ENCODE assay signal across 28 cellular contexts in the genomic region with DNA sequence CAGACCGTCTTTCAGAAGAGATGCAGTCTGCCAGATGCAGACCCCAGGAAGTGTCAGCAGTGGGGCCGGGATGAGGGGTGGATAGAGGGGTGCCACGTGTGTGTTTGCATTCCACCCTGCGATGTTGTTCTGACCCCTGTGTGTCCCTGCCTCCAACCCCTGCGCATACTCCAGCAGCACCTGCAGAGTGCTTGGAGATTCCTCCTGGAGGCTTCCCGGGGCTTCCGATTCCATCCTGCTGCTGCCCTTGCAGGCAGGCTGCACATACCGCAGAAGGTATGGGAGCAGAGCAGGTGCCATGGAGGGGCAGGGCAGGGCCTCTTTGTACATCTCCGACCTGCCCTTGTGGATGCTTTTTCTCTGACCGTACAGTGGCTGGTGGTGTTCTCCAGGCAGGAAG.
"Had no signal": no experiment of that assay in that cellular context is flagged by ENCODE, and none has a peak within 500 bp of the region (broad histone marks: within the 10 kb centered on the region; RNA-seq: fewer than 3 reads in every experiment).

No MANE protein-coding gene starts in this region.

- H3K27ac ChIP-seq: coronary artery, neutrophil, parathyroid adenoma, right lobe of liver, stomach, thyroid gland, vagina had no signal

- DNase-seq: effector memory CD4-positive, alpha-beta T cell; erythroblast; hypothalamus; immature natural killer cell; islet precursor cell; kidney glomerular epithelial cell; left colon; mucosa of descending colon; naive B cell; right lobe of liver; stimulated activated CD4-positive, alpha-beta T cell treated with anti-CD3 and anti-CD28 coated beads, Interleukin-12 subunit alpha, Interleukin-12 subunit beta, amount 100 ng/mL, for 4 hours; stimulated activated CD4-positive, alpha-beta T cell treated with anti-CD3 and anti-CD28 coated beads, Interleukin-1b, Interleukin-23, amount 100 ng/mL, for 48 hours; stimulated activated CD4-positive, alpha-beta T cell treated with anti-CD3 and anti-CD28 coated beads, Interleukin-4, amount 100 ng/mL, for 1 hour; stimulated activated CD8-positive, alpha-beta memory T cell treated with anti-CD3 and anti-CD28 coated beads, Interleukin-4, amount 100 ng/mL, for 48 hours; stimulated activated naive CD4-positive, alpha-beta T cell treated with Interleukin-2 at 50 U/mL for 16 hours; stomach; thyroid gland; trophoblast cell had no signal

- H3K36me3 Mint-ChIP-seq: immature natural killer cell; memory B cell; mesothelial cell of epicardium; naive B cell; natural killer cell treated with Interleukin-12 subunit alpha and Interleukin-12 subunit beta and Interleukin-15 and Interleukin-18, amount 100 ng/mL, for 72 hours had no signal

- H3K27ac Mint-ChIP-seq: immature natural killer cell; memory B cell; mesothelial cell of epicardium; naive B cell; natural killer cell treated with Interleukin-12 subunit alpha and Interleukin-12 subunit beta and Interleukin-15 and Interleukin-18, amount 100 ng/mL, for 72 hours had no signal

- H3K4me3 ChIP-seq: coronary artery, lung, mucosa of descending colon, right lobe of liver, smooth muscle cell, stomach, thyroid gland, vagina had no signal

- H3K27me3 ChIP-seq: neutrophil, right lobe of liver, stomach, thyroid gland, vagina had no signal

- H3K4me2 ChIP-seq: smooth muscle cell had no signal

- H3K4me1 Mint-ChIP-seq: immature natural killer cell, memory B cell, mesothelial cell of epicardium, neural crest cell had no signal

- H3K9me3 ChIP-seq: mucosa of descending colon, neutrophil, right lobe of liver, stomach, thyroid gland, vagina had no signal

- ATAC-seq: left colon; mucosa of descending colon; natural killer cell treated with Interleukin-12 subunit alpha and Interleukin-12 subunit beta and Interleukin-15 and Interleukin-18, amount 100 ng/mL, for 72 hours had no signal

- H3K27me3 Mint-ChIP-seq: naive B cell; natural killer cell treated with Interleukin-12 subunit alpha and Interleukin-12 subunit beta and Interleukin-15 and Interleukin-18, amount 100 ng/mL, for 72 hours had no signal

- H3K9ac ChIP-seq: parathyroid adenoma had no signal

- H2AFZ ChIP-seq: parathyroid adenoma had no signal

- H3K4me3 Mint-ChIP-seq: immature natural killer cell; memory B cell; mesothelial cell of epicardium; naive B cell; natural killer cell treated with Interleukin-12 subunit alpha and Interleukin-12 subunit beta and Interleukin-15 and Interleukin-18, amount 100 ng/mL, for 72 hours; neural crest cell had no signal

- H3K9me3 Mint-ChIP-seq: memory B cell; mesothelial cell of epicardium; natural killer cell treated with Interleukin-12 subunit alpha and Interleukin-12 subunit beta and Interleukin-15 and Interleukin-18, amount 100 ng/mL, for 72 hours; neural crest cell had no signal

- H3K79me2 ChIP-seq: parathyroid adenoma had no signal

- H3K4me1 ChIP-seq: parathyroid adenoma, right lobe of liver, stomach, thyroid gland had no signal

- H3K36me3 ChIP-seq: neutrophil, right lobe of liver, stomach, thyroid gland, vagina had no signal
